2 cellular contexts compared by ENCODE assay signal in genomic region chr19:1397838-1398237, GRCh38.
A peak's percentile ranks its signal among the peaks of the same experiment; 100 is the strongest.
TF ChIP-seq lines count a peak whose summit lies in the region.

No MANE protein-coding gene starts in this region.

TF ChIP-seq in HepG2, 621 proteins besides CTCF, POLR2A, EP300 and RAD21:
- TF ChIP-seq ZMYM3 (CRISPR knock-in tag; IDR thresholded peaks at IDR 0.05) (peak; percentile 86), ZFP36 (IDR thresholded peaks at IDR 0.05; ENCODE audit: borderline replicate concordance, low read depth, low read length, partially characterized antibody) (peak; percentile 82), ZBTB7A (CRISPR knock-in tag; IDR thresholded peaks at IDR 0.05) (no peak), SP1 (IDR thresholded peaks at IDR 0.05) (no peak), SP1 (CRISPR knock-in tag; IDR thresholded peaks at IDR 0.05) (no peak), ZFP36L2 (CRISPR knock-in tag; IDR thresholded peaks at IDR 0.05) (no peak), CHD4 (IDR thresholded peaks at IDR 0.05; ENCODE audit: borderline replicate concordance, low read length) (peak; percentile 36; the same call in 1 of the 2 replicates), ZNF414 (CRISPR knock-in tag; IDR thresholded peaks at IDR 0.05) (no peak), GMEB2 (CRISPR knock-in tag; IDR thresholded peaks at IDR 0.05; ENCODE audit: low read depth) (no peak), DBP (CRISPR knock-in tag; IDR thresholded peaks at IDR 0.05; ENCODE audit: not compliant biosample characterization) (no peak), NCOA5 (CRISPR knock-in tag; IDR thresholded peaks at IDR 0.05) (no peak), KDM2A (CRISPR knock-in tag; IDR thresholded peaks at IDR 0.05; ENCODE audit: borderline replicate concordance, low read depth) (no peak), ELF4 (CRISPR knock-in tag; IDR thresholded peaks at IDR 0.05; ENCODE audit: borderline replicate concordance) (no peak), ZBTB33 (CRISPR knock-in tag; IDR thresholded peaks at IDR 0.05) (peak; percentile 76), CERS6 (CRISPR knock-in tag; IDR thresholded peaks at IDR 0.05) (no peak), MIXL1 (CRISPR knock-in tag; IDR thresholded peaks at IDR 0.05) (no peak), ZNF274 (CRISPR knock-in tag; IDR thresholded peaks at IDR 0.05) (no peak), ZNF772 (CRISPR knock-in tag; IDR thresholded peaks at IDR 0.05) (no peak), PCBP1 (IDR thresholded peaks at IDR 0.05; ENCODE audit: borderline replicate concordance, low read depth, low read length) (no peak)

TF ChIP-seq in WTC11, 78 proteins besides CTCF, POLR2A, EP300 and RAD21:
- TF ChIP-seq MXD4 (CRISPR knock-in tag; IDR thresholded peaks at IDR 0.05; ENCODE audit: borderline replicate concordance) (no peak), FOXJ3 (CRISPR knock-in tag; IDR thresholded peaks at IDR 0.05; ENCODE audit: borderline replicate concordance) (no peak), ZSCAN18 (CRISPR knock-in tag; IDR thresholded peaks at IDR 0.05) (no peak), GTF2I (CRISPR knock-in tag; conservative IDR thresholded peaks at IDR 0.05) (peak; percentile 92)
